In the genomic region with DNA sequence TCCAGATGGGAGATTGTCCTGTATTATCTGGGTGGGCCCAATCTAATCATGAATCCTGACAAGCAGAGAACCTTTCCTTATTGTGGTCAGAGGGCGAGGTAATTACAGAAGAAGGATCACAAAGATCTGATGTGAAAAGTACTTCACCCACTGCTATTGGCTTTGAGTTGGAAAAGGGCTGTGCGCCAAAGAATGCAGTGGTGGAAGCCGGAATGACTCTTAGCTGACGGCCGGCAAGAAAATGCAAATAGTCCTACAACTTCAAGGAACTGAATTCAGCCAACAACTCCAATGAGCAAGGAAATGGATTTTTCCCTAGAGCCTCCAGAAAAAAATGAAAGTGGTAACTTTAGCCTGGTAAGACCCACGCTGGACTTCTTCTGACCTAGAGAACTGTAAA, we compare ENCODE assay signal across 1 cellular context.
TF ChIP-seq lines count a peak whose summit lies in the region.

No MANE protein-coding gene starts in this region.

TF ChIP-seq in GM23338, 12 proteins besides CTCF, POLR2A, EP300 and RAD21 (continued from another document):
- TF ChIP-seq, protein P1, sequence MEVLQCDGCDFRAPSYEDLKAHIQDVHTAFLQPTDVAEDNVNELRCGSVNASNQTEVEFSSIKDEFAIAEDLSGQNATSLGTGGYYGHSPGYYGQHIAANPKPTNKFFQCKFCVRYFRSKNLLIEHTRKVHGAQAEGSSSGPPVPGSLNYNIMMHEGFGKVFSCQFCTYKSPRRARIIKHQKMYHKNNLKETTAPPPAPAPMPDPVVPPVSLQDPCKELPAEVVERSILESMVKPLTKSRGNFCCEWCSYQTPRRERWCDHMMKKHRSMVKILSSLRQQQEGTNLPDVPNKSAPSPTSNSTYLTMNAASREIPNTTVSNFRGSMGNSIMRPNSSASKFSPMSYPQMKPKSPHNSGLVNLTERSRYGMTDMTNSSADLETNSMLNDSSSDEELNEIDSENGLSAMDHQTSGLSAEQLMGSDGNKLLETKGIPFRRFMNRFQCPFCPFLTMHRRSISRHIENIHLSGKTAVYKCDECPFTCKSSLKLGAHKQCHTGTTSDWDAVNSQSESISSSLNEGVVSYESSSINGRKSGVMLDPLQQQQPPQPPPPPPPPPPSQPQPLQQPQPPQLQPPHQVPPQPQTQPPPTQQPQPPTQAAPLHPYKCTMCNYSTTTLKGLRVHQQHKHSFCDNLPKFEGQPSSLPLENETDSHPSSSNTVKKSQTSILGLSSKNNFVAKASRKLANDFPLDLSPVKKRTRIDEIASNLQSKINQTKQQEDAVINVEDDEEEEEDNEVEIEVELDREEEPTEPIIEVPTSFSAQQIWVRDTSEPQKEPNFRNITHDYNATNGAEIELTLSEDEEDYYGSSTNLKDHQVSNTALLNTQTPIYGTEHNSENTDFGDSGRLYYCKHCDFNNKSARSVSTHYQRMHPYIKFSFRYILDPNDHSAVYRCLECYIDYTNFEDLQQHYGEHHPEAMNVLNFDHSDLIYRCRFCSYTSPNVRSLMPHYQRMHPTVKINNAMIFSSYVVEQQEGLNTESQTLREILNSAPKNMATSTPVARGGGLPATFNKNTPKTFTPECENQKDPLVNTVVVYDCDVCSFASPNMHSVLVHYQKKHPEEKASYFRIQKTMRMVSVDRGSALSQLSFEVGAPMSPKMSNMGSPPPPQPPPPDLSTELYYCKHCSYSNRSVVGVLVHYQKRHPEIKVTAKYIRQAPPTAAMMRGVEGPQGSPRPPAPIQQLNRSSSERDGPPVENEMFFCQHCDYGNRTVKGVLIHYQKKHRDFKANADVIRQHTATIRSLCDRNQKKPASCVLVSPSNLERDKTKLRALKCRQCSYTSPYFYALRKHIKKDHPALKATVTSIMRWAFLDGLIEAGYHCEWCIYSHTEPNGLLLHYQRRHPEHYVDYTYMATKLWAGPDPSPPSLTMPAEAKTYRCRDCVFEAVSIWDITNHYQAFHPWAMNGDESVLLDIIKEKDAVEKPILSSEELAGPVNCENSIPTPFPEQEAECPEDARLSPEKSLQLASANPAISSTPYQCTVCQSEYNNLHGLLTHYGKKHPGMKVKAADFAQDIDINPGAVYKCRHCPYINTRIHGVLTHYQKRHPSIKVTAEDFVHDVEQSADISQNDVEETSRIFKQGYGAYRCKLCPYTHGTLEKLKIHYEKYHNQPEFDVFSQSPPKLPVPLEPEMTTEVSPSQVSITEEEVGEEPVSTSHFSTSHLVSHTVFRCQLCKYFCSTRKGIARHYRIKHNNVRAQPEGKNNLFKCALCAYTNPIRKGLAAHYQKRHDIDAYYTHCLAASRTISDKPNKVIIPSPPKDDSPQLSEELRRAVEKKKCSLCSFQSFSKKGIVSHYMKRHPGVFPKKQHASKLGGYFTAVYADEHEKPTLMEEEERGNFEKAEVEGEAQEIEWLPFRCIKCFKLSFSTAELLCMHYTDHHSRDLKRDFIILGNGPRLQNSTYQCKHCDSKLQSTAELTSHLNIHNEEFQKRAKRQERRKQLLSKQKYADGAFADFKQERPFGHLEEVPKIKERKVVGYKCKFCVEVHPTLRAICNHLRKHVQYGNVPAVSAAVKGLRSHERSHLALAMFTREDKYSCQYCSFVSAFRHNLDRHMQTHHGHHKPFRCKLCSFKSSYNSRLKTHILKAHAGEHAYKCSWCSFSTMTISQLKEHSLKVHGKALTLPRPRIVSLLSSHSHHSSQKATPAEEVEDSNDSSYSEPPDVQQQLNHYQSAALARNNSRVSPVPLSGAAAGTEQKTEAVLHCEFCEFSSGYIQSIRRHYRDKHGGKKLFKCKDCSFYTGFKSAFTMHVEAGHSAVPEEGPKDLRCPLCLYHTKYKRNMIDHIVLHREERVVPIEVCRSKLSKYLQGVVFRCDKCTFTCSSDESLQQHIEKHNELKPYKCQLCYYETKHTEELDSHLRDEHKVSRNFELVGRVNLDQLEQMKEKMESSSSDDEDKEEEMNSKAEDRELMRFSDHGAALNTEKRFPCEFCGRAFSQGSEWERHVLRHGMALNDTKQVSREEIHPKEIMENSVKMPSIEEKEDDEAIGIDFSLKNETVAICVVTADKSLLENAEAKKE (CRISPR knock-in tag; IDR thresholded peaks at IDR 0.05), result no peak
- TF ChIP-seq POLR2AphosphoS5 (IDR thresholded peaks at IDR 0.05; ENCODE audit: low read depth) (no peak), STAT1 (IDR thresholded peaks at IDR 0.05; ENCODE audit: unreplicated experiment) (no peak), EZH2 (IDR thresholded peaks at IDR 0.05; ENCODE audit: low read depth, unreplicated experiment) (no peak)
TF ChIP-seq in GM23338: peak in this region for 0.
